8 cellular contexts compared by ENCODE assay signal in the genomic region with DNA sequence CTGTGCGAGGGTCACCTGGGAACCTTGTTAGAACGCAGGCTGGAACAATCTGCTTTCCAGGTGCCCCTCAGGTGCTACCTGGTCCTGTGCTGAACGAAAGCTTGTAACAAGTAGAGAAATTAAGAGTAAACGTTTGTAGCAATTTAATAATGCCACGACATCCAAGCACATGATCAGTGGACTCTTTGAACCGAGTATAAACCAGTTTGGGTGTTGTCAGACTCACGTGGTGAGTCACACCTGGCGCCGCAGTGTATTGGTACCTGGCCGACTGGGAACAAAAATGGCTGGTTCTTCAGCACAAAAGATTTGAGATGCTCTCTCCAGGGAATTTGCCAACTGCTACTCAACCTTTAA. TPM values are rescaled to one million over a fixed set of nuclear protein-coding genes. Genes with fewer than 3 reads are reported as not detected.
DNase-seq lines count a peak whose midpoint lies in the region; FAIRE-seq and TF ChIP-seq lines count a peak whose summit lies in the region.

No MANE protein-coding gene starts in this region.

- DNase-seq in AG04449 (ENCODE audit: low read depth, low spot score) (no peak), HPDE6-E6E7 (ENCODE audit: extremely low spot score) (peak; percentile 72), bronchial epithelial cell (ENCODE audit: low read depth) (peak; percentile 87), NCI-H2107 (lab: John Stamatoyannopoulos, UW) (no peak), foreskin melanocyte (no peak), DMS 273 treated with DMSO at 0.1 percent for 48 hours (lab: John Stamatoyannopoulos, UW) (no peak)
- no peak for DNase-seq in stimulated activated naive CD4-positive, alpha-beta T cell (lab: John Stamatoyannopoulos, UW)

- H3K27me3 ChIP-seq in bronchial epithelial cell (ENCODE audit: control insufficient read depth, insufficient read depth, low read length): peaks cover 3% of the 10 kb centered on the region
- no peaks in the 10 kb centered on the region for H3K27me3 ChIP-seq in mucosa of stomach (ENCODE audit: control insufficient read depth, insufficient read depth, low read length)

- CTCF ChIA-PET in AG04449 (lab: Yijun Ruan, JAX): interaction anchor here (0.6 to 4.4 kb wide), 6 partner anchors 10 to 267 kb away, joined by 3 to 40 read pairs (median 4); no protein-coding TSS in a partner anchor

- H3K36me3 ChIP-seq in bronchial epithelial cell (ENCODE audit: control insufficient read depth, insufficient read depth, low read length) (no peaks in the 10 kb centered on the region), mucosa of stomach (ENCODE audit: control insufficient read depth, insufficient read depth, low read length) (no peaks in the 10 kb centered on the region)

- TF ChIP-seq CTCF in AG04449 (IDR thresholded peaks at IDR 0.05; ENCODE audit: insufficient read depth, low read length, missing control alignments) (no peak), bronchial epithelial cell (IDR thresholded peaks at IDR 0.05; ENCODE audit: insufficient read depth, low read length, severe bottlenecking) (no peak)

- peaks cover 12% of the 10 kb centered on the region for H3K4me1 ChIP-seq in mucosa of stomach (ENCODE audit: control insufficient read depth, insufficient read depth, low read length)

- POLR2A ChIA-PET in AG04449 (lab: Yijun Ruan, JAX): interaction anchor here (0.6 to 1.9 kb wide), 8 partner anchors 21 to 253 kb away, joined by 3 to 12 read pairs (median 4); no protein-coding TSS in a partner anchor

- peak overlapping the region; percentile 84 for H3K9ac ChIP-seq in mucosa of stomach (ENCODE audit: low read length)

- no peaks in the 10 kb centered on the region for H3K9me3 ChIP-seq in mucosa of stomach (ENCODE audit: control insufficient read depth, low read length)

- FAIRE-seq in bronchial epithelial cell (lab: Jason Lieb, UNC): no peak

- peak overlapping the region; percentile 62 for H3K4me3 ChIP-seq in AG04449 (ENCODE audit: low read depth, low read length)
- peak overlapping the region; percentile 95 for H3K4me3 ChIP-seq in bronchial epithelial cell (ENCODE audit: low read depth, low read length)
- H3K4me3 ChIP-seq in mucosa of stomach (ENCODE audit: low read length): peak overlapping the region; percentile 67

RNA-seq across cellular contexts. Expression of gene MYO10, which starts 0.9 kb away (rescaled TPM):
- total RNA-seq in bronchial epithelial cell: 39.5 and 57.2 TPM in 2 replicates

Comparison
In these comparisons a context has a peak if more than half of its experiments do, and no peak if none do; other contexts are left out.
1. DNase-seq: peak in HPDE6-E6E7 (single experiment) and bronchial epithelial cell (single experiment); none in AG04449 (single experiment), stimulated activated naive CD4-positive, alpha-beta T cell (0 of 6), NCI-H2107 (single experiment), foreskin melanocyte (single experiment) and DMS 273 treated with DMSO at 0.1 percent for 48 hours (single experiment).
2. Peak in every context shown above with its lines, with median percentiles within 50 percentile points of each other: H3K4me3 ChIP-seq.